In genomic region chr1:23448846-23449245, GRCh38 we compare ENCODE assay signal across 18 cellular contexts. TPM values are rescaled to one million over a fixed set of nuclear protein-coding genes. Genes with fewer than 3 reads are reported as not detected.
DNase-seq lines count a peak whose midpoint lies in the region; ATAC-seq, FAIRE-seq and TF ChIP-seq lines count a peak whose summit lies in the region.
"Had no signal": no experiment of that assay in that cellular context is flagged by ENCODE, and none has a peak within 500 bp of the region (broad histone marks: within the 10 kb centered on the region; RNA-seq: fewer than 3 reads in every experiment).

No MANE protein-coding gene starts in this region.

- no peak for TF ChIP-seq EP300 in HepG2 (IDR thresholded peaks at IDR 0.05; ENCODE audit: low read depth in 2 of 2, low read length in 2 of 2)
- TF ChIP-seq EP300 in HepG2 (CRISPR knock-in tag; IDR thresholded peaks at IDR 0.05; ENCODE audit: borderline replicate concordance): no peak

- CTCF ChIA-PET in HepG2 (lab: Yijun Ruan, JAX; ENCODE audit: low intra/inter-chr PET ratio, low total read pairs): no interaction called here
- CTCF ChIA-PET in activated CD8-positive, alpha-beta T cell treated with anti-CD3 and anti-CD28 coated beads, Interleukin-2, amount 10 ng/mL, durations not matched to agents 7 days and 5 days (lab: Charles Lee): interaction anchor here (0.8 to 1.0 kb wide), 2 partner anchors 48 to 91 kb away, joined by 3 read pairs; no protein-coding TSS in a partner anchor

- H2AFZ ChIP-seq in HepG2 (ENCODE audit: low read length): no peak overlapping the region
- no peak overlapping the region for H2AFZ ChIP-seq in keratinocyte (ENCODE audit: control insufficient read depth, low read length)

- TF ChIP-seq RAD21 in HepG2 (CRISPR knock-in tag; IDR thresholded peaks at IDR 0.05): no peak

- peaks cover 10% of the 10 kb centered on the region for H3K4me1 Mint-ChIP-seq in activated CD8-positive, alpha-beta T cell treated with anti-CD3 and anti-CD28 coated beads, Interleukin-2, amount 10 ng/mL, durations not matched to agents 7 days and 5 days (ENCODE audit: low read depth)
- H3K4me1 Mint-ChIP-seq: H9 had no signal

- TF ChIP-seq CTCF in HepG2 (CRISPR knock-in tag; IDR thresholded peaks at IDR 0.05) (no peak), right lobe of liver (IDR thresholded peaks at IDR 0.05) (no peak), keratinocyte (optimal IDR thresholded peaks at IDR 0.05 in 1 of 3, IDR thresholded peaks at IDR 0.05 in 1 of 3, conservative IDR thresholded peaks at IDR 0.05 in 1 of 3; ENCODE audit: extremely low read depth in 1 of 3, insufficient read depth in 2 of 3, low read length in 3 of 3) (no peak), upper lobe of right lung (IDR thresholded peaks at IDR 0.05) (no peak)

- H3K27ac Mint-ChIP-seq in activated CD8-positive, alpha-beta T cell treated with anti-CD3 and anti-CD28 coated beads, Interleukin-2, amount 10 ng/mL, durations not matched to agents 7 days and 5 days: no peak overlapping the region
- H3K27ac Mint-ChIP-seq: CD14-positive monocyte; CD4-positive, alpha-beta memory T cell; H9 had no signal

- H3K27ac ChIP-seq in HepG2 (ENCODE audit: extremely low read length, insufficient read depth, low read length): no peak overlapping the region
- no peak overlapping the region for H3K27ac ChIP-seq in right lobe of liver
- H3K27ac ChIP-seq in keratinocyte (ENCODE audit: control insufficient read depth, insufficient read depth, low read length): no peak overlapping the region
- H3K27ac ChIP-seq in upper lobe of right lung: no peak overlapping the region
- H3K27ac ChIP-seq: 22Rv1, A549, BLaER1 had no signal

- no peak overlapping the region for H3K4me3 Mint-ChIP-seq in activated CD8-positive, alpha-beta T cell treated with anti-CD3 and anti-CD28 coated beads, Interleukin-2, amount 10 ng/mL, durations not matched to agents 7 days and 5 days
- H3K4me3 Mint-ChIP-seq: CD14-positive monocyte; CD4-positive, alpha-beta memory T cell; H9 had no signal

- H3K4me2 ChIP-seq in HepG2 (ENCODE audit: low read depth, low read length): no peak overlapping the region
- no peak overlapping the region for H3K4me2 ChIP-seq in keratinocyte (ENCODE audit: control insufficient read depth, extremely low read depth, insufficient read depth, low read depth, low read length)
- H3K4me2 ChIP-seq: A549, BLaER1 had no signal

- dilution Hi-C loops in keratinocyte (cut with MboI; ENCODE audit: extremely low pct_ligation_motif_present, low sequenced_read_pairs): no loop called here

- no peak overlapping the region for H3K4me3 ChIP-seq in HepG2 (replicated peaks in 1 of 3; ENCODE audit: insufficient read depth in 1 of 3, low read depth in 2 of 3, low read length in 3 of 3)
- H3K4me3 ChIP-seq in right lobe of liver: no peak overlapping the region
- H3K4me3 ChIP-seq in keratinocyte (ENCODE audit: control insufficient read depth in 2 of 3, extremely low read depth in 1 of 3, insufficient read depth in 2 of 3, low read depth in 1 of 3, low read length in 3 of 3): no peak overlapping the region
- H3K4me3 ChIP-seq in upper lobe of right lung: no peak overlapping the region
- H3K4me3 ChIP-seq: A549, BLaER1 had no signal

- H3K36me3 Mint-ChIP-seq in activated CD8-positive, alpha-beta T cell treated with anti-CD3 and anti-CD28 coated beads, Interleukin-2, amount 10 ng/mL, durations not matched to agents 7 days and 5 days (ENCODE audit: low read depth): no peaks in the 10 kb centered on the region
- H3K36me3 Mint-ChIP-seq: CD14-positive monocyte; CD4-positive, alpha-beta memory T cell had no signal

- no TSS peak for BruUV-seq in HepG2 (replicated peaks; lab: Mats Ljungman, UMichigan)

- peaks cover 7% of the 10 kb centered on the region for H3K27me3 Mint-ChIP-seq in activated CD8-positive, alpha-beta T cell treated with anti-CD3 and anti-CD28 coated beads, Interleukin-2, amount 10 ng/mL, durations not matched to agents 7 days and 5 days (ENCODE audit: low read depth)
- H3K27me3 Mint-ChIP-seq: CD4-positive, alpha-beta memory T cell had no signal

- H3K9ac ChIP-seq in HepG2 (ENCODE audit: insufficient read depth, low read depth, low read length) (no peak overlapping the region), keratinocyte (ENCODE audit: control insufficient read depth, extremely low read depth, insufficient read depth, low read length) (no peak overlapping the region)
- H3K9ac ChIP-seq: BLaER1 had no signal

- H3K9me3 ChIP-seq in HepG2 (ENCODE audit: low read length) (no peaks in the 10 kb centered on the region), right lobe of liver (no peaks in the 10 kb centered on the region), keratinocyte (ENCODE audit: control insufficient read depth, low read depth, low read length) (no peaks in the 10 kb centered on the region), upper lobe of right lung (no peaks in the 10 kb centered on the region)
- H3K9me3 ChIP-seq: A549, BLaER1 had no signal

- DNase-seq in HepG2 (ENCODE audit: low spot score): no peak
- no peak for DNase-seq in right lobe of liver
- DNase-seq in amniotic epithelial cell (ENCODE audit: low read depth): peak; percentile 41
- DNase-seq in keratinocyte (ENCODE audit: low read depth, low spot score): peak; percentile 21
- DNase-seq in upper lobe of right lung: no peak
- DNase-seq in activated CD8-positive, alpha-beta T cell treated with anti-CD3 and anti-CD28 coated beads, Interleukin-2, amount 10 ng/mL, durations not matched to agents 7 days and 5 days: no peak
- DNase-seq: CD4-positive, alpha-beta memory T cell; DMS153; DMS79; GF-D8; H9 had no signal

- TF ChIP-seq POLR2A in HepG2 (IDR thresholded peaks at IDR 0.05; ENCODE audit: insufficient read depth in 1 of 2, low read depth in 2 of 2, low read length in 2 of 2): no peak
- TF ChIP-seq POLR2A in right lobe of liver (IDR thresholded peaks at IDR 0.05): no peak

- H3K9me3 Mint-ChIP-seq in activated CD8-positive, alpha-beta T cell treated with anti-CD3 and anti-CD28 coated beads, Interleukin-2, amount 10 ng/mL, durations not matched to agents 7 days and 5 days (ENCODE audit: insufficient read depth): no peaks in the 10 kb centered on the region
- H3K9me3 Mint-ChIP-seq: CD14-positive monocyte; CD4-positive, alpha-beta memory T cell; H9 had no signal

- POLR2A ChIA-PET in HepG2 (lab: Yijun Ruan, JAX): interaction anchor here (1.4 kb wide), 1 partner anchor 24 kb away, joined by 3 read pairs; the partner anchor contains the start of gene TCEA3
- POLR2A ChIA-PET in activated CD8-positive, alpha-beta T cell treated with anti-CD3 and anti-CD28 coated beads, Interleukin-2, amount 10 ng/mL, durations not matched to agents 7 days and 5 days (lab: Charles Lee): no interaction called here

- H3K27me3 ChIP-seq in HepG2 (ENCODE audit: control insufficient read depth in 1 of 2, insufficient read depth in 2 of 2, low read length in 2 of 2) (no peaks in the 10 kb centered on the region), right lobe of liver (no peaks in the 10 kb centered on the region), keratinocyte (ENCODE audit: control insufficient read depth, extremely low read depth, insufficient read depth, low read length) (peaks cover 19% of the 10 kb centered on the region), upper lobe of right lung (no peaks in the 10 kb centered on the region)
- H3K27me3 ChIP-seq: BLaER1 had no signal

- H3K36me3 ChIP-seq in HepG2 (replicated peaks in 1 of 2; ENCODE audit: control insufficient read depth in 1 of 2, insufficient read depth in 2 of 2, low read length in 2 of 2): peaks cover 9 to 45% of the 10 kb centered on the region in 2 experiments; a peak in 4 of 5 replicates
- peaks cover 0 to 5% (median 0%) of the 10 kb centered on the region in 4 donors for H3K36me3 ChIP-seq in right lobe of liver
- H3K36me3 ChIP-seq in keratinocyte (ENCODE audit: control insufficient read depth in 2 of 2, extremely low read depth in 1 of 2, insufficient read depth in 2 of 2, low read length in 2 of 2): peaks cover 0 to 3% of the 10 kb centered on the region in 2 experiments
- H3K36me3 ChIP-seq in upper lobe of right lung: peaks cover 13% of the 10 kb centered on the region
- H3K36me3 ChIP-seq: BLaER1 had no signal

- H3K4me1 ChIP-seq in HepG2 (ENCODE audit: insufficient read depth, low read length): peaks cover 17% of the 10 kb centered on the region
- H3K4me1 ChIP-seq in right lobe of liver: peaks cover 0 to 58% (median 10%) of the 10 kb centered on the region in 4 donors
- peaks cover 31% of the 10 kb centered on the region for H3K4me1 ChIP-seq in keratinocyte (ENCODE audit: control insufficient read depth, extremely low read depth, insufficient read depth, low read length)
- peaks cover 40% of the 10 kb centered on the region for H3K4me1 ChIP-seq in upper lobe of right lung
- H3K4me1 ChIP-seq: A549 had no signal

- H4K20me1 ChIP-seq in HepG2 (ENCODE audit: insufficient read depth, low read length) (no peaks in the 10 kb centered on the region), keratinocyte (ENCODE audit: control insufficient read depth, extremely low read depth, insufficient read depth, low read length) (peaks cover 7% of the 10 kb centered on the region)

- in situ Hi-C loops in HepG2 (cut with HindIII; ENCODE audit: extremely low pct_ligation_motif_present, low pct_unique_long_range_greater_than_20kb): no loop called here

- intact Hi-C loops in HepG2 (cut with micrococcal nuclease; ENCODE audit: unreplicated experiment) (no loop called here), right lobe of liver (cut with DNase I) (no loop called here), upper lobe of right lung (cut with DNase I) (no loop called here)

- FAIRE-seq in HepG2 (lab: Jason Lieb, UNC) (no peak), keratinocyte (lab: Jason Lieb, UNC) (no peak)
- FAIRE-seq: A549, H1 had no signal

- ATAC-seq in HepG2: no peak
- ATAC-seq in right lobe of liver: no peak
- no peak for ATAC-seq in GM21390 (IDR thresholded peaks at IDR 0.05; ENCODE audit: unreplicated experiment)
- no peak for ATAC-seq in HG02588 (IDR thresholded peaks at IDR 0.05; ENCODE audit: unreplicated experiment)
- no peak for ATAC-seq in upper lobe of right lung
- no peak for ATAC-seq in activated CD8-positive, alpha-beta T cell treated with anti-CD3 and anti-CD28 coated beads, Interleukin-2, amount 10 ng/mL, durations not matched to agents 7 days and 5 days
- ATAC-seq: A549 had no signal

- no peaks in the 10 kb centered on the region for H3K79me2 ChIP-seq in HepG2 (ENCODE audit: insufficient read depth, low read length)
- H3K79me2 ChIP-seq in keratinocyte (ENCODE audit: control insufficient read depth, insufficient read depth, low read length): no peaks in the 10 kb centered on the region

- 86% methylated on average over 1 of the region's 1 CpG for WGBS in HepG2 (ENCODE audit: low lambda C conversion rate)
- WGBS in right lobe of liver (ENCODE audit: insufficient coverage, low coverage, low lambda C conversion rate, missing lambda C conversion rate): 50% methylated on average over 1 of the region's 1 CpG

- H3K9me1 ChIP-seq in keratinocyte (ENCODE audit: control insufficient read depth, extremely low read depth, insufficient read depth, low read length): peaks cover 2% of the 10 kb centered on the region

RNA-seq across cellular contexts. Expression of gene TCEA3, which starts 24.3 kb away (rescaled TPM):
- total RNA-seq in HepG2 (2016; rRNA removed; fragmentation: Illumina TruSeq; extraction: Trizol) (81.5 and 84.6 TPM in 2 replicates), right lobe of liver (10 to 100 TPM; 53.3 to 94.0 (median 63.2) TPM), upper lobe of right lung (39.4 TPM)
- 62.6 and 67.5 TPM in 2 replicates for total RNA-seq in HepG2 (2016; cell fraction: cytosol; rRNA removed; fragmentation: Illumina TruSeq; extraction: Trizol; ENCODE audit: low read depth)
- total RNA-seq in HepG2 (2016; cell fraction: insoluble cytoplasmic fraction; rRNA removed; fragmentation: Illumina TruSeq; extraction: Trizol): 77.6 and 83.3 TPM in 2 replicates
- 58.1 and 63.2 TPM in 2 replicates for total RNA-seq in HepG2 (2016; cell fraction: membrane; rRNA removed; fragmentation: Illumina TruSeq; extraction: Trizol)
- total RNA-seq in HepG2 (2016; cell fraction: nucleus; rRNA removed; fragmentation: Illumina TruSeq; extraction: Trizol): 55.6 and 64.4 TPM in 2 replicates
- polyA plus RNA-seq in HepG2 (2011; rRNA removed) (55.5 and 57.9 TPM in 2 replicates), keratinocyte (0.18 to 0.63 TPM (median 0.38 TPM) in 3 replicates)
- 41.6 and 53.2 TPM in 2 replicates for polyA plus RNA-seq in HepG2 (2011; cell fraction: cytosol; rRNA removed)
- 94.8 and 103 TPM in 2 replicates for polyA plus RNA-seq in HepG2 (2011; cell fraction: nucleus; rRNA removed)
- polyA plus RNA-seq in HepG2 (2012): 43.1 and 68.0 TPM in 2 replicates
- polyA plus RNA-seq in HepG2 (2016; cell fraction: cytosol; fragmentation: Illumina TruSeq; extraction: Trizol; ENCODE audit: low read depth): 77.6 and 80.8 TPM in 2 replicates
- 107 and 119 TPM in 2 replicates for polyA plus RNA-seq in HepG2 (2016; cell fraction: insoluble cytoplasmic fraction; fragmentation: Illumina TruSeq; extraction: Trizol; ENCODE audit: low read depth)
- 67.2 and 70.2 TPM in 2 replicates for polyA plus RNA-seq in HepG2 (2016; cell fraction: membrane; fragmentation: Illumina TruSeq; extraction: Trizol; ENCODE audit: low read depth)
- 133 and 140 TPM in 2 replicates for polyA plus RNA-seq in HepG2 (2016; cell fraction: nucleus; fragmentation: Illumina TruSeq; extraction: Trizol; ENCODE audit: insufficient read depth, low read depth)
- polyA minus RNA-seq in HepG2 (2011; rRNA and poly(A)+ RNA removed; ENCODE audit: low replicate concordance): 2.4 and 21.3 TPM in 2 replicates
- polyA minus RNA-seq in HepG2 (2011; cell fraction: cytosol; rRNA and poly(A)+ RNA removed): 14.4 and 14.5 TPM in 2 replicates
- polyA minus RNA-seq in HepG2 (2011; cell fraction: nucleus; rRNA and poly(A)+ RNA removed): 28.3 and 31.7 TPM in 2 replicates
- polyA plus RNA-seq in keratinocyte (2011; ENCODE audit: low read depth): 3.7 TPM
- 0.22 and 0.45 TPM in 2 replicates for polyA plus RNA-seq in keratinocyte (2011; cell fraction: cytosol; rRNA removed)
- 0.93 and 1.5 TPM in 2 replicates for polyA plus RNA-seq in keratinocyte (2011; cell fraction: nucleus; rRNA removed)
- polyA plus RNA-seq in keratinocyte (2012; ENCODE audit: low replicate concordance): 0.16 and 2.1 TPM in 2 replicates
- polyA minus RNA-seq in keratinocyte: 0.13 to 1.1 TPM in 2 of 3 replicates, not detected in the other
- not detected for polyA minus RNA-seq in keratinocyte (2011; cell fraction: cytosol; rRNA and poly(A)+ RNA removed)
- polyA minus RNA-seq in keratinocyte (2011; cell fraction: nucleus; rRNA and poly(A)+ RNA removed): 0.93 TPM in 1 of 2 replicates, not detected in the other
- total RNA-seq in activated CD8-positive, alpha-beta T cell treated with anti-CD3 and anti-CD28 coated beads, Interleukin-2, amount 10 ng/mL, durations not matched to agents 7 days and 5 days: 10 to 100 TPM; 11.4 to 12.1 TPM
- total RNA-seq: H1 had no signal

RNA-seq across cellular contexts. Expression of gene ASAP3, which starts 35.1 kb away (rescaled TPM):
- total RNA-seq in HepG2 (2016; rRNA removed; fragmentation: Illumina TruSeq; extraction: Trizol) (28.6 and 37.0 TPM in 2 replicates), right lobe of liver (10 to 100 TPM; 12.3 to 22.1 (median 16.6) TPM), upper lobe of right lung (35.9 TPM)
- 2.7 and 3.4 TPM in 2 replicates for total RNA-seq in HepG2 (2016; cell fraction: cytosol; rRNA removed; fragmentation: Illumina TruSeq; extraction: Trizol; ENCODE audit: low read depth)
- total RNA-seq in HepG2 (2016; cell fraction: insoluble cytoplasmic fraction; rRNA removed; fragmentation: Illumina TruSeq; extraction: Trizol): 22.9 and 36.7 TPM in 2 replicates
- 11.2 and 12.2 TPM in 2 replicates for total RNA-seq in HepG2 (2016; cell fraction: membrane; rRNA removed; fragmentation: Illumina TruSeq; extraction: Trizol)
- 38.3 and 42.3 TPM in 2 replicates for total RNA-seq in HepG2 (2016; cell fraction: nucleus; rRNA removed; fragmentation: Illumina TruSeq; extraction: Trizol)
- polyA plus RNA-seq in HepG2 (2011; rRNA removed) (32.6 and 39.4 TPM in 2 replicates), keratinocyte (6.4 to 22.6 TPM (median 11.4 TPM) in 3 replicates)
- polyA plus RNA-seq in HepG2 (2011; cell fraction: cytosol; rRNA removed): 15.0 and 17.0 TPM in 2 replicates
- 159 and 182 TPM in 2 replicates for polyA plus RNA-seq in HepG2 (2011; cell fraction: nucleus; rRNA removed)
- 11.8 and 19.4 TPM in 2 replicates for polyA plus RNA-seq in HepG2 (2012)
- 1.9 and 2.7 TPM in 2 replicates for polyA plus RNA-seq in HepG2 (2016; cell fraction: cytosol; fragmentation: Illumina TruSeq; extraction: Trizol; ENCODE audit: low read depth)
- 17.8 and 23.3 TPM in 2 replicates for polyA plus RNA-seq in HepG2 (2016; cell fraction: insoluble cytoplasmic fraction; fragmentation: Illumina TruSeq; extraction: Trizol; ENCODE audit: low read depth)
- polyA plus RNA-seq in HepG2 (2016; cell fraction: membrane; fragmentation: Illumina TruSeq; extraction: Trizol; ENCODE audit: low read depth): 5.9 and 6.1 TPM in 2 replicates
- 81.5 and 89.0 TPM in 2 replicates for polyA plus RNA-seq in HepG2 (2016; cell fraction: nucleus; fragmentation: Illumina TruSeq; extraction: Trizol; ENCODE audit: insufficient read depth, low read depth)
- 8.3 and 44.4 TPM in 2 replicates for polyA minus RNA-seq in HepG2 (2011; rRNA and poly(A)+ RNA removed; ENCODE audit: low replicate concordance)
- 11.9 and 18.9 TPM in 2 replicates for polyA minus RNA-seq in HepG2 (2011; cell fraction: cytosol; rRNA and poly(A)+ RNA removed)
- polyA minus RNA-seq in HepG2 (2011; cell fraction: nucleus; rRNA and poly(A)+ RNA removed): 19.4 and 24.2 TPM in 2 replicates
- polyA plus RNA-seq in keratinocyte (2011; ENCODE audit: low read depth): 8.4 TPM
- 10.0 and 12.4 TPM in 2 replicates for polyA plus RNA-seq in keratinocyte (2011; cell fraction: cytosol; rRNA removed)
- polyA plus RNA-seq in keratinocyte (2011; cell fraction: nucleus; rRNA removed): 33.9 and 45.9 TPM in 2 replicates
- 5.5 and 12.4 TPM in 2 replicates for polyA plus RNA-seq in keratinocyte (2012; ENCODE audit: low replicate concordance)
- polyA minus RNA-seq in keratinocyte: 13.2 to 30.3 TPM (median 17.2 TPM) in 3 replicates
- 21.9 TPM for polyA minus RNA-seq in keratinocyte (2011; cell fraction: cytosol; rRNA and poly(A)+ RNA removed)
- polyA minus RNA-seq in keratinocyte (2011; cell fraction: nucleus; rRNA and poly(A)+ RNA removed): 17.9 and 20.0 TPM in 2 replicates
- under 1 TPM; 0.24 to 0.83 TPM for total RNA-seq in activated CD8-positive, alpha-beta T cell treated with anti-CD3 and anti-CD28 coated beads, Interleukin-2, amount 10 ng/mL, durations not matched to agents 7 days and 5 days

Comparison
In these comparisons a context has a peak if more than half of its experiments do, and no peak if none do; other contexts are left out.
1. DNase-seq: peak in amniotic epithelial cell (single experiment) and keratinocyte (single experiment); none in HepG2 (single experiment), right lobe of liver (0 of 3), upper lobe of right lung (single experiment) and activated CD8-positive, alpha-beta T cell treated with anti-CD3 and anti-CD28 coated beads, Interleukin-2, amount 10 ng/mL, durations not matched to agents 7 days and 5 days (single experiment).